Comparison of ENCODE assay signal across 10 cellular contexts in the genomic region with DNA sequence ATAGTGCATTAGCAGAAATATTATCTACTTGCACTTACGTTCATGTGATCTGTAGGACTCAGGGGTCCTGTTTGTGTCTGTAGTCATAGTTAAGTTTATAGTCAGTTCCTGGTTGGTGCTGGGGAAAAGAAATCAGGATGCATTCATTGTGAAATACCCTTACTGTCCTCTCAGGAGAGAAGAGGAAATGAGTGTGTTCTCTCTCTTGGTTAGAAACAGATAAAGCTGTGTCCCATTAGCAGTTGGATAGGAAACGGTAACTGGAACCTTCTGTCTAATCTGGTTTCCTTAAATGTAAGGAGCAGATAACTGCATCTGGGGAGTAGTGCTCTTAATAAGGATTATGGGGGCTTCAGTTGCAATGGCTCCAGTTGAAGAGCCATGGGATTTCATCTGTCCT. TPM values are rescaled to one million over a fixed set of nuclear protein-coding genes. Genes with fewer than 3 reads are reported as not detected.
DNase-seq lines count a peak whose midpoint lies in the region; TF ChIP-seq lines count a peak whose summit lies in the region.
"Had no signal": no experiment of that assay in that cellular context is flagged by ENCODE, and none has a peak within 500 bp of the region (broad histone marks: within the 10 kb centered on the region; RNA-seq: fewer than 3 reads in every experiment).

No MANE protein-coding gene starts in this region.

- peaks cover 6% of the 10 kb centered on the region for H3K36me3 Mint-ChIP-seq in activated T-helper 1 cell treated with anti-CD3 and anti-CD28 coated beads, Interleukin-12 subunit alpha, Interleukin-12 subunit beta, Interleukin-2, Interleukin-4 antibody, amounts not matched to agents 30 ng/mL and 10 ng/mL and 1 ng/mL, durations not matched to agents 14 hours and 24 hours and 36 hours (ENCODE audit: low read depth)

- H3K9me3 Mint-ChIP-seq in activated T-helper 1 cell treated with anti-CD3 and anti-CD28 coated beads, Interleukin-12 subunit alpha, Interleukin-12 subunit beta, Interleukin-2, Interleukin-4 antibody, amounts not matched to agents 30 ng/mL and 10 ng/mL and 1 ng/mL, durations not matched to agents 14 hours and 24 hours and 36 hours: no peaks in the 10 kb centered on the region
- H3K9me3 Mint-ChIP-seq: central memory CD8-positive, alpha-beta T cell; T-helper 1 cell treated with Interleukin-12 subunit alpha and Interleukin-12 subunit beta and Interleukin-4 antibody, amounts not matched to agents 30 μg/mL and 1 μg/mL, for 36 hours had no signal

- WGBS in lower leg skin, 2 donors: 58 to 65% methylated on average over 2 of the region's 2 CpGs

- peaks cover 29% of the 10 kb centered on the region for H3K4me1 Mint-ChIP-seq in activated T-helper 1 cell treated with anti-CD3 and anti-CD28 coated beads, Interleukin-12 subunit alpha, Interleukin-12 subunit beta, Interleukin-2, Interleukin-4 antibody, amounts not matched to agents 30 ng/mL and 10 ng/mL and 1 ng/mL, durations not matched to agents 14 hours and 24 hours and 36 hours (ENCODE audit: low read depth)

- no peak overlapping the region for H3K4me3 Mint-ChIP-seq in activated T-helper 1 cell treated with anti-CD3 and anti-CD28 coated beads, Interleukin-12 subunit alpha, Interleukin-12 subunit beta, Interleukin-2, Interleukin-4 antibody, amounts not matched to agents 30 ng/mL and 10 ng/mL and 1 ng/mL, durations not matched to agents 14 hours and 24 hours and 36 hours
- H3K4me3 Mint-ChIP-seq: central memory CD8-positive, alpha-beta T cell; T-helper 1 cell treated with Interleukin-12 subunit alpha and Interleukin-12 subunit beta and Interleukin-4 antibody, amounts not matched to agents 30 μg/mL and 1 μg/mL, for 36 hours had no signal

- H3K4me3 ChIP-seq in lower leg skin (ENCODE audit: low read depth, poor library complexity, severe bottlenecking): no peak overlapping the region

- H3K27me3 Mint-ChIP-seq in activated T-helper 1 cell treated with anti-CD3 and anti-CD28 coated beads, Interleukin-12 subunit alpha, Interleukin-12 subunit beta, Interleukin-2, Interleukin-4 antibody, amounts not matched to agents 30 ng/mL and 10 ng/mL and 1 ng/mL, durations not matched to agents 14 hours and 24 hours and 36 hours (ENCODE audit: insufficient read depth): no peaks in the 10 kb centered on the region
- H3K27me3 Mint-ChIP-seq: central memory CD8-positive, alpha-beta T cell had no signal

- peak; percentile 34 for DNase-seq in AG20443 (ENCODE audit: low spot score)
- peak; percentile 89 for DNase-seq in HS-5 (ENCODE audit: low read depth)
- DNase-seq in amniotic epithelial cell (ENCODE audit: low read depth): peak; percentile 81
- DNase-seq in iris pigment epithelial cell (ENCODE audit: low read depth): peak; percentile 89
- no peak for DNase-seq in SHP77 treated with DMSO at 0.1 percent for 48 hours (lab: John Stamatoyannopoulos, UW)
- DNase-seq in lower leg skin (ENCODE audit: low spot score in 2 of 2): no peak
- no peak for DNase-seq in posterior cingulate gyrus
- DNase-seq in activated T-helper 1 cell treated with anti-CD3 and anti-CD28 coated beads, Interleukin-12 subunit alpha, Interleukin-12 subunit beta, Interleukin-2, Interleukin-4 antibody, amounts not matched to agents 30 ng/mL and 10 ng/mL and 1 ng/mL, durations not matched to agents 14 hours and 24 hours and 36 hours (ENCODE audit: low spot score): no peak

- intact Hi-C loops in lower leg skin (cut with DNase I; ENCODE audit: low total_unique reads) (no loop called here), posterior cingulate gyrus (cut with DNase I) (no loop called here)
- intact Hi-C loops in activated T-helper 1 cell treated with anti-CD3 and anti-CD28 coated beads, Interleukin-12 subunit alpha, Interleukin-12 subunit beta, Interleukin-2, Interleukin-4 antibody, amounts not matched to agents 30 ng/mL and 10 ng/mL and 1 ng/mL, durations not matched to agents 14 hours and 24 hours and 36 hours (cut with micrococcal nuclease): no loop called here

- H3K27ac Mint-ChIP-seq in activated T-helper 1 cell treated with anti-CD3 and anti-CD28 coated beads, Interleukin-12 subunit alpha, Interleukin-12 subunit beta, Interleukin-2, Interleukin-4 antibody, amounts not matched to agents 30 ng/mL and 10 ng/mL and 1 ng/mL, durations not matched to agents 14 hours and 24 hours and 36 hours: no peak overlapping the region
- H3K27ac Mint-ChIP-seq: T-helper 1 cell treated with Interleukin-12 subunit alpha and Interleukin-12 subunit beta and Interleukin-4 antibody, amounts not matched to agents 30 μg/mL and 1 μg/mL, for 36 hours had no signal

- no peak for TF ChIP-seq POLR2A in lower leg skin (IDR thresholded peaks at IDR 0.05)

- TF ChIP-seq CTCF in lower leg skin (IDR thresholded peaks at IDR 0.05): no peak

RNA-seq across cellular contexts. Expression of gene SDCCAG8, which starts 8.9 kb away (rescaled TPM):
- total RNA-seq in lower leg skin: 10 to 100 TPM; 20.0 to 53.6 (median 48.9) TPM
- total RNA-seq in activated T-helper 1 cell treated with anti-CD3 and anti-CD28 coated beads, Interleukin-12 subunit alpha, Interleukin-12 subunit beta, Interleukin-2, Interleukin-4 antibody, amounts not matched to agents 30 ng/mL and 10 ng/mL and 1 ng/mL, durations not matched to agents 14 hours and 24 hours and 36 hours: 14.6 and 17.6 TPM in 2 replicates

RNA-seq across cellular contexts. Expression of gene CEP170, which starts 9.6 kb away (rescaled TPM):
- total RNA-seq in lower leg skin: 10 to 100 TPM; 18.6 to 27.8 (median 22.8) TPM
- 47.6 and 51.6 TPM in 2 replicates for total RNA-seq in activated T-helper 1 cell treated with anti-CD3 and anti-CD28 coated beads, Interleukin-12 subunit alpha, Interleukin-12 subunit beta, Interleukin-2, Interleukin-4 antibody, amounts not matched to agents 30 ng/mL and 10 ng/mL and 1 ng/mL, durations not matched to agents 14 hours and 24 hours and 36 hours

Comparison
In these comparisons a context has a peak if more than half of its experiments do, and no peak if none do; other contexts are left out.
1. DNase-seq: peak in AG20443 (single experiment), HS-5 (single experiment), amniotic epithelial cell (single experiment) and iris pigment epithelial cell (single experiment); none in SHP77 treated with DMSO at 0.1 percent for 48 hours (single experiment), lower leg skin (0 of 2), posterior cingulate gyrus (0 of 10) and activated T-helper 1 cell treated with anti-CD3 and anti-CD28 coated beads, Interleukin-12 subunit alpha, Interleukin-12 subunit beta, Interleukin-2, Interleukin-4 antibody, amounts not matched to agents 30 ng/mL and 10 ng/mL and 1 ng/mL, durations not matched to agents 14 hours and 24 hours and 36 hours (single experiment).